In the genomic region with DNA sequence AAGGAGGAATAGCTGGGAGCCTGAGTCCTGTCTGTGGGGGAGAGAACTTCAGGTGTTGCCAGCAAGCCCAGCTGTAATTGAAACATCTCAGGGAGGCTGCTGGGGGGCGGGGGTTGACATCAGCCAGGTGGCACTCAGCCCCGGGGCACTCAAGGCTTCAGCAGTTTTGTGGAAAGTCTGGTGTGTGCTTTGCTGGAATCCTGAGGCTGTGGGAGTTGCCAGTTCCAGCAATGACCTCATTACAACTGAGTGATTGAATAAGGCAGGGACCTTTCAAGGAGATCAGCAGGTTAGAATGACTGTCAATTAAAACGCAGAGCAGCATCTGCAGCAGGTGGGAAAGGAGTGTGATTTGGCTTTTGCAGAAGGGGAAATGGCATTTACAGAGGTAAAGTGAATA, we compare ENCODE assay signal across 11 cellular contexts.
DNase-seq lines count a peak whose midpoint lies in the region; ATAC-seq and TF ChIP-seq lines count a peak whose summit lies in the region.
"Had no signal": no experiment of that assay in that cellular context is flagged by ENCODE, and none has a peak within 500 bp of the region (broad histone marks: within the 10 kb centered on the region; RNA-seq: fewer than 3 reads in every experiment).

No MANE protein-coding gene starts in this region.

- no peak for TF ChIP-seq EP300 in Ishikawa (IDR thresholded peaks at IDR 0.05; ENCODE audit: borderline replicate concordance)

- H3K4me3 ChIP-seq in BE2C (ENCODE audit: low read depth, low read length), result no peak overlapping the region
- H3K4me3 ChIP-seq: esophagus muscularis mucosa, Peyer's patch had no signal

- TF ChIP-seq RAD21 in Ishikawa (IDR thresholded peaks at IDR 0.05; ENCODE audit: low read depth), result no peak

- H3K4me1 ChIP-seq in BE2C, result peaks cover 24% of the 10 kb centered on the region
- H3K4me1 ChIP-seq: Peyer's patch had no signal

- peak; percentile 57 for DNase-seq in BE2C
- peak; percentile 79 for DNase-seq in NCI-H345 (lab: John Stamatoyannopoulos, UW)
- peak; percentile 38 for DNase-seq in iPS-NIHi11 (ENCODE audit: low spot score)
- no peak for DNase-seq in GM20000 (ENCODE audit: low spot score)
- DNase-seq: Peyer's patch; stimulated activated CD4-positive, alpha-beta T cell treated with anti-CD3 and anti-CD28 coated beads, Interleukin-2, amount 100 ng/mL, for 24 hours had no signal

- TF ChIP-seq CTCF in BE2C (IDR thresholded peaks at IDR 0.05; ENCODE audit: low read depth, low read length), result no peak
- no peak for TF ChIP-seq CTCF in GM20000 (IDR thresholded peaks at IDR 0.05; ENCODE audit: extremely low read depth, missing control alignments)

- no peaks in the 10 kb centered on the region for H3K27me3 ChIP-seq in BE2C
- H3K27me3 ChIP-seq: Peyer's patch had no signal

- no peak for ATAC-seq in HG02970 (IDR thresholded peaks at IDR 0.05; ENCODE audit: low FRiP score, unreplicated experiment)
- ATAC-seq in HG03571 (IDR thresholded peaks at IDR 0.05; ENCODE audit: unreplicated experiment), result no peak
- no peak for ATAC-seq in HG02852 (IDR thresholded peaks at IDR 0.05; ENCODE audit: unreplicated experiment)

- no peaks in the 10 kb centered on the region for H3K9me3 ChIP-seq in BE2C
- H3K9me3 ChIP-seq: esophagus muscularis mucosa, Peyer's patch had no signal

- H3K36me3 ChIP-seq in BE2C, result no peaks in the 10 kb centered on the region
- H3K36me3 ChIP-seq: esophagus muscularis mucosa, Peyer's patch had no signal

TF ChIP-seq in Ishikawa, 13 proteins besides CTCF, POLR2A, EP300 and RAD21:
- no peak for TF ChIP-seq REST (IDR thresholded peaks at IDR 0.05; ENCODE audit: low read depth)
- TF ChIP-seq USF1 (IDR thresholded peaks at IDR 0.05), result no peak
- TF ChIP-seq, protein P1, sequence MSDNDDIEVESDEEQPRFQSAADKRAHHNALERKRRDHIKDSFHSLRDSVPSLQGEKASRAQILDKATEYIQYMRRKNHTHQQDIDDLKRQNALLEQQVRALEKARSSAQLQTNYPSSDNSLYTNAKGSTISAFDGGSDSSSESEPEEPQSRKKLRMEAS (IDR thresholded peaks at IDR 0.05), result peak; percentile 29; the same call in 1 of the 2 replicates
- no peak for TF ChIP-seq FOXM1 (IDR thresholded peaks at IDR 0.05; ENCODE audit: borderline replicate concordance, low read depth)
- peak; percentile 39; the same call in 1 of the 2 replicates for TF ChIP-seq TCF12 (IDR thresholded peaks at IDR 0.05; ENCODE audit: low read depth)
TF ChIP-seq in Ishikawa: peak in this region for 2.
